In the genomic region with DNA sequence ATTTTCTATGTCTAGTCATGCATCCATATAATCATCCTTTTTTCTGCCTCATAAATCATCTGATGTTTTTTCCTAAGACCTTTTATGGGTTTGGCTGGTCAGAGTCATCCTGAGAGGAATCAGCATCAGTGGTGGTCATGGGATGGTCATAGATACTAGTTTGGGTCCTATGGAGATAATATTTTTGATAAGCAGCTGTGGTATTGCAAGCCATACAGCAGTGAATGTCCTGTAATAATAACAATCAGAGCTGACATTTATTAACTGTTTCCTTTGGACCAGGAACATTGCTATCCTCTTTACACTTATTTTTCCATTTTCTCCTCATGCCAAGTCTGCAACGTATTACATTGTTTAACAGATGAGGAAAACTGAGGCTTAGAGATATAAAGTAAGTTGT, we compare ENCODE assay signal across 18 cellular contexts.
DNase-seq lines count a peak whose midpoint lies in the region; ATAC-seq lines count a peak whose summit lies in the region.
"Had no signal": no experiment of that assay in that cellular context is flagged by ENCODE, and none has a peak within 500 bp of the region (broad histone marks: within the 10 kb centered on the region; RNA-seq: fewer than 3 reads in every experiment).

No MANE protein-coding gene starts in this region.

- H3K27me3 Mint-ChIP-seq in memory B cell = no peaks in the 10 kb centered on the region
- H3K27me3 Mint-ChIP-seq: CD4-positive, alpha-beta T cell; CD8-positive, alpha-beta memory T cell had no signal

- no peaks in the 10 kb centered on the region for H3K4me1 Mint-ChIP-seq in memory B cell
- H3K4me1 Mint-ChIP-seq: CD14-positive monocyte; CD8-positive, alpha-beta memory T cell had no signal

- H3K4me3 Mint-ChIP-seq in memory B cell = no peak overlapping the region
- H3K4me3 Mint-ChIP-seq: CD14-positive monocyte; CD4-positive, alpha-beta T cell; CD8-positive, alpha-beta memory T cell; H9 had no signal

- ATAC-seq in memory B cell (ENCODE audit: low read depth) (no peak), HG03045 (IDR thresholded peaks at IDR 0.05; ENCODE audit: unreplicated experiment) (no peak)
- ATAC-seq: HCT116 had no signal

- H3K36me3 Mint-ChIP-seq in memory B cell = peaks cover 21% of the 10 kb centered on the region

- H3K9me3 Mint-ChIP-seq in memory B cell = no peaks in the 10 kb centered on the region
- H3K9me3 Mint-ChIP-seq: CD14-positive monocyte; CD4-positive, alpha-beta T cell; CD8-positive, alpha-beta memory T cell; H9 had no signal

- DNase-seq in EH (ENCODE audit: low read depth) (peak; percentile 6), amniotic epithelial cell (ENCODE audit: low read depth) (peak; percentile 9), dermis microvascular lymphatic vessel endothelial cell (ENCODE audit: low read depth in 2 of 2) (peak; percentile 60 to 82), memory B cell (ENCODE audit: low spot score in 2 of 2) (no peak), AG08396 (ENCODE audit: low spot score) (no peak), NCI-H1417 (lab: John Stamatoyannopoulos, UW) (no peak)
- DNase-seq: AML-193; BE2C; CD4-positive, alpha-beta T cell; CD8-positive, alpha-beta memory T cell; DMS 273 treated with DMSO at 0.1 percent for 48 hours; DMS79; GF-D8; GM23248; H9 had no signal

- peak overlapping the region; percentile 67 for H3K27ac Mint-ChIP-seq in memory B cell
- H3K27ac Mint-ChIP-seq: CD14-positive monocyte; CD4-positive, alpha-beta T cell; CD8-positive, alpha-beta memory T cell had no signal

Comparison
In these comparisons a context has a peak if more than half of its experiments do, and no peak if none do; other contexts are left out.
1. DNase-seq: peak in EH (single experiment), amniotic epithelial cell (single experiment) and dermis microvascular lymphatic vessel endothelial cell (2 of 2); none in memory B cell (0 of 2), AG08396 (single experiment) and NCI-H1417 (0 of 3).